ENCODE assay signal across 19 cellular contexts in the genomic region with DNA sequence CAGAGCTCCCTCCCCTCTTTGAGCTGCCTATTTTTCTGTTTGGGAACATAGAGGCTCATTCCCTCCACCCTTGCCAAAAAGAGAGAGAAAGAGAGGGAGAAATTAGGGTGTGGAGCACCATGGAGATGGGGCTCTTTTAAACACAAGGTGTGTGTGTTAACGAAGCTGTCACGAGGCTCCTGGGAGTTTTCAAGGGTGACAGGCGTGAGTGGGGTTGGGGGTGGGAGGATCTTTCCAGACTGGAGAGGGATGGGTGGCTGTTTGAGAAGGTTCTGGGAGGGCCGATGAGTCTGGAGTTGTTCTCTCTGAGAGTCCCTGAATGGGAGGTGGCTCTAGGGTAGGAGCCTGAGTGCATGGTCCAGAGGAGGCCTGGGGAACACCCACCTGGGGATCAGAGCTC. TPM values are rescaled to one million over a fixed set of nuclear protein-coding genes. Genes with fewer than 3 reads are reported as not detected.
"Had no signal": no experiment of that assay in that cellular context is flagged by ENCODE, and none has a peak within 500 bp of the region (broad histone marks: within the 10 kb centered on the region; RNA-seq: fewer than 3 reads in every experiment).

No MANE protein-coding gene starts in this region.

- H3K4me1 ChIP-seq: suprapubic skin, thyroid gland had no signal

- H3K9me3 Mint-ChIP-seq: central memory CD8-positive, alpha-beta T cell; naive thymus-derived CD8-positive, alpha-beta T cell; type B pancreatic cell had no signal

- H3K9me3 ChIP-seq: esophagus muscularis mucosa, heart left ventricle, mucosa of descending colon, ovary, suprapubic skin, thyroid gland had no signal

- H3K27ac Mint-ChIP-seq: type B pancreatic cell had no signal

- H3K27me3 ChIP-seq: esophagus muscularis mucosa, heart left ventricle, ovary, suprapubic skin, thyroid gland had no signal

- H3K27ac ChIP-seq: epithelial cell of prostate, esophagus muscularis mucosa, heart left ventricle, suprapubic skin, thyroid gland had no signal

- H3K27me3 Mint-ChIP-seq: central memory CD8-positive, alpha-beta T cell; naive thymus-derived CD8-positive, alpha-beta T cell; type B pancreatic cell had no signal

- H3K36me3 Mint-ChIP-seq: naive thymus-derived CD8-positive, alpha-beta T cell had no signal

- H3K4me3 Mint-ChIP-seq: central memory CD8-positive, alpha-beta T cell; naive thymus-derived CD8-positive, alpha-beta T cell; type B pancreatic cell had no signal

- H3K4me3 ChIP-seq: esophagus muscularis mucosa, heart left ventricle, mucosa of descending colon, ovary, suprapubic skin, thyroid gland had no signal

- H3K4me1 Mint-ChIP-seq: central memory CD8-positive, alpha-beta T cell had no signal

- H3K36me3 ChIP-seq: ovary, suprapubic skin, thyroid gland had no signal

- DNase-seq: effector memory CD4-positive, alpha-beta T cell; hippocampal formation; left colon; mammary epithelial cell; mucosa of descending colon; naive thymus-derived CD8-positive, alpha-beta T cell; small intestine; stimulated activated CD4-positive, alpha-beta T cell treated with anti-CD3 and anti-CD28 coated beads, Interleukin-12 subunit alpha, Interleukin-12 subunit beta, amount 100 ng/mL, for 4 hours; stimulated activated CD4-positive, alpha-beta T cell treated with anti-CD3 and anti-CD28 coated beads, Interleukin-2, amount 100 ng/mL, for 48 hours; stimulated activated naive CD4-positive, alpha-beta T cell treated with Interleukin-2 at 50 U/mL for 16 hours; thyroid gland had no signal

- ATAC-seq: left colon; mucosa of descending colon; naive thymus-derived CD8-positive, alpha-beta T cell had no signal

RNA-seq across cellular contexts. Expression of a gene that starts 45.0 kb away (rescaled TPM):
- total RNA-seq: fibroblast of villous mesenchyme; naive thymus-derived CD8-positive, alpha-beta T cell had no signal
